1 cellular context compared by ENCODE assay signal in genomic region chr20:49597825-49598395, GRCh38.
TF ChIP-seq lines count a peak whose summit lies in the region.

No MANE protein-coding gene starts in this region.

TF ChIP-seq in HepG2, 621 proteins besides CTCF, POLR2A, EP300 and RAD21 (continued from another document and continues in another):
- TF ChIP-seq RORA (CRISPR knock-in tag; IDR thresholded peaks at IDR 0.05) (0 out of 2 replicates have a peak, but pooled peaks have one; percentile 55), PHF5A (CRISPR knock-in tag; IDR thresholded peaks at IDR 0.05; ENCODE audit: low read depth, unreplicated experiment) (no peak), FOSL2 (CRISPR knock-in tag; IDR thresholded peaks at IDR 0.05) (peak; percentile 29; the same call in 1 of the 2 replicates), ZMYM2 (CRISPR knock-in tag; IDR thresholded peaks at IDR 0.05) (peak; percentile 77), ZBTB25 (CRISPR knock-in tag; IDR thresholded peaks at IDR 0.05) (no peak), ZNF589 (CRISPR knock-in tag; conservative IDR thresholded peaks at IDR 0.05) (0 out of 2 replicates have a peak, but pooled peaks have one; percentile 38), ZNF230 (CRISPR knock-in tag; IDR thresholded peaks at IDR 0.05) (no peak), ZNF136 (CRISPR knock-in tag; IDR thresholded peaks at IDR 0.05; ENCODE audit: low read depth) (no peak), SOX6 (IDR thresholded peaks at IDR 0.05) (no peak), SOX6 (CRISPR knock-in tag; IDR thresholded peaks at IDR 0.05) (peak; percentile 85), MZF1 (CRISPR knock-in tag; IDR thresholded peaks at IDR 0.05; ENCODE audit: borderline replicate concordance) (peak; percentile 70; the same call in 1 of the 2 replicates), ZNF260 (CRISPR knock-in tag; IDR thresholded peaks at IDR 0.05; ENCODE audit: borderline replicate concordance, low read depth) (peak; percentile 99), SP5 (CRISPR knock-in tag; IDR thresholded peaks at IDR 0.05; ENCODE audit: borderline replicate concordance, low read depth) (0 out of 2 replicates have a peak, but pooled peaks have one; percentile 25), DPF2 (CRISPR knock-in tag; IDR thresholded peaks at IDR 0.05; ENCODE audit: borderline replicate concordance, low read depth) (no peak), MTERF4 (CRISPR knock-in tag; IDR thresholded peaks at IDR 0.05) (no peak), ZMYM3 (CRISPR knock-in tag; IDR thresholded peaks at IDR 0.05) (peak; percentile 96), SMARCC2 (IDR thresholded peaks at IDR 0.05) (no peak), UBTF (CRISPR knock-in tag; IDR thresholded peaks at IDR 0.05) (peak; percentile 53; the same call in 1 of the 2 replicates), ATF6 (CRISPR knock-in tag; conservative IDR thresholded peaks at IDR 0.05) (no peak), ASH2L (IDR thresholded peaks at IDR 0.05; ENCODE audit: insufficient read length, low read depth, low read length) (peak; percentile 41), TBX3 (IDR thresholded peaks at IDR 0.05; ENCODE audit: borderline replicate concordance) (no peak), REXO4 (CRISPR knock-in tag; IDR thresholded peaks at IDR 0.05; ENCODE audit: borderline replicate concordance) (no peak), ZNF570 (CRISPR knock-in tag; IDR thresholded peaks at IDR 0.05; ENCODE audit: borderline replicate concordance) (no peak), SAP130 (CRISPR knock-in tag; IDR thresholded peaks at IDR 0.05; ENCODE audit: low read depth) (0 out of 2 replicates have a peak, but pooled peaks have one; percentile 29), HMG20A (CRISPR knock-in tag; IDR thresholded peaks at IDR 0.05; ENCODE audit: borderline replicate concordance) (peak; percentile 38; the same call in 1 of the 2 replicates), AGO1 (IDR thresholded peaks at IDR 0.05; ENCODE audit: low read depth, low read length, poor library complexity, severe bottlenecking) (no peak), RBAK (CRISPR knock-in tag; IDR thresholded peaks at IDR 0.05) (no peak), ZNF737 (CRISPR knock-in tag; IDR thresholded peaks at IDR 0.05; ENCODE audit: borderline replicate concordance) (0 out of 2 replicates have a peak, but pooled peaks have one; percentile 52), ZNF460 (CRISPR knock-in tag; IDR thresholded peaks at IDR 0.05; ENCODE audit: borderline replicate concordance) (peak; percentile 98), CEBPB (IDR thresholded peaks at IDR 0.05; ENCODE audit: borderline replicate concordance, low read depth, low read length) (peak; percentile 87), ZFP36L1 (CRISPR knock-in tag; IDR thresholded peaks at IDR 0.05) (no peak), KDM4B (CRISPR knock-in tag; IDR thresholded peaks at IDR 0.05) (no peak), ZNF605 (CRISPR knock-in tag; IDR thresholded peaks at IDR 0.05) (0 out of 2 replicates have a peak, but pooled peaks have one; percentile 40), KLF16 (CRISPR knock-in tag; IDR thresholded peaks at IDR 0.05) (0 out of 4 replicates have a peak, but pooled peaks of 1 of the 2 experiments have one; percentile 36), ZNF784 (CRISPR knock-in tag; IDR thresholded peaks at IDR 0.05; ENCODE audit: borderline replicate concordance) (no peak), KLF6 (CRISPR knock-in tag; IDR thresholded peaks at IDR 0.05) (0 out of 2 replicates have a peak, but pooled peaks have one; percentile 50), ZNF329 (CRISPR knock-in tag; IDR thresholded peaks at IDR 0.05; ENCODE audit: low read depth) (no peak; the same call in 1 of the 2 replicates), ZBTB3 (CRISPR knock-in tag; IDR thresholded peaks at IDR 0.05; ENCODE audit: borderline replicate concordance, low read depth) (no peak), SOX5 (CRISPR knock-in tag; IDR thresholded peaks at IDR 0.05; ENCODE audit: borderline replicate concordance) (peak; percentile 62; the same call in 1 of the 2 replicates), DNMT3B (CRISPR knock-in tag; conservative IDR thresholded peaks at IDR 0.05) (no peak)
- TF ChIP-seq, protein P1, sequence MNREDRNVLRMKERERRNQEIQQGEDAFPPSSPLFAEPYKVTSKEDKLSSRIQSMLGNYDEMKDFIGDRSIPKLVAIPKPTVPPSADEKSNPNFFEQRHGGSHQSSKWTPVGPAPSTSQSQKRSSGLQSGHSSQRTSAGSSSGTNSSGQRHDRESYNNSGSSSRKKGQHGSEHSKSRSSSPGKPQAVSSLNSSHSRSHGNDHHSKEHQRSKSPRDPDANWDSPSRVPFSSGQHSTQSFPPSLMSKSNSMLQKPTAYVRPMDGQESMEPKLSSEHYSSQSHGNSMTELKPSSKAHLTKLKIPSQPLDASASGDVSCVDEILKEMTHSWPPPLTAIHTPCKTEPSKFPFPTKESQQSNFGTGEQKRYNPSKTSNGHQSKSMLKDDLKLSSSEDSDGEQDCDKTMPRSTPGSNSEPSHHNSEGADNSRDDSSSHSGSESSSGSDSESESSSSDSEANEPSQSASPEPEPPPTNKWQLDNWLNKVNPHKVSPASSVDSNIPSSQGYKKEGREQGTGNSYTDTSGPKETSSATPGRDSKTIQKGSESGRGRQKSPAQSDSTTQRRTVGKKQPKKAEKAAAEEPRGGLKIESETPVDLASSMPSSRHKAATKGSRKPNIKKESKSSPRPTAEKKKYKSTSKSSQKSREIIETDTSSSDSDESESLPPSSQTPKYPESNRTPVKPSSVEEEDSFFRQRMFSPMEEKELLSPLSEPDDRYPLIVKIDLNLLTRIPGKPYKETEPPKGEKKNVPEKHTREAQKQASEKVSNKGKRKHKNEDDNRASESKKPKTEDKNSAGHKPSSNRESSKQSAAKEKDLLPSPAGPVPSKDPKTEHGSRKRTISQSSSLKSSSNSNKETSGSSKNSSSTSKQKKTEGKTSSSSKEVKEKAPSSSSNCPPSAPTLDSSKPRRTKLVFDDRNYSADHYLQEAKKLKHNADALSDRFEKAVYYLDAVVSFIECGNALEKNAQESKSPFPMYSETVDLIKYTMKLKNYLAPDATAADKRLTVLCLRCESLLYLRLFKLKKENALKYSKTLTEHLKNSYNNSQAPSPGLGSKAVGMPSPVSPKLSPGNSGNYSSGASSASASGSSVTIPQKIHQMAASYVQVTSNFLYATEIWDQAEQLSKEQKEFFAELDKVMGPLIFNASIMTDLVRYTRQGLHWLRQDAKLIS (CRISPR knock-in tag; IDR thresholded peaks at IDR 0.05), result 0 out of 2 replicates have a peak, but pooled peaks have one; percentile 71
- TF ChIP-seq, protein P2, sequence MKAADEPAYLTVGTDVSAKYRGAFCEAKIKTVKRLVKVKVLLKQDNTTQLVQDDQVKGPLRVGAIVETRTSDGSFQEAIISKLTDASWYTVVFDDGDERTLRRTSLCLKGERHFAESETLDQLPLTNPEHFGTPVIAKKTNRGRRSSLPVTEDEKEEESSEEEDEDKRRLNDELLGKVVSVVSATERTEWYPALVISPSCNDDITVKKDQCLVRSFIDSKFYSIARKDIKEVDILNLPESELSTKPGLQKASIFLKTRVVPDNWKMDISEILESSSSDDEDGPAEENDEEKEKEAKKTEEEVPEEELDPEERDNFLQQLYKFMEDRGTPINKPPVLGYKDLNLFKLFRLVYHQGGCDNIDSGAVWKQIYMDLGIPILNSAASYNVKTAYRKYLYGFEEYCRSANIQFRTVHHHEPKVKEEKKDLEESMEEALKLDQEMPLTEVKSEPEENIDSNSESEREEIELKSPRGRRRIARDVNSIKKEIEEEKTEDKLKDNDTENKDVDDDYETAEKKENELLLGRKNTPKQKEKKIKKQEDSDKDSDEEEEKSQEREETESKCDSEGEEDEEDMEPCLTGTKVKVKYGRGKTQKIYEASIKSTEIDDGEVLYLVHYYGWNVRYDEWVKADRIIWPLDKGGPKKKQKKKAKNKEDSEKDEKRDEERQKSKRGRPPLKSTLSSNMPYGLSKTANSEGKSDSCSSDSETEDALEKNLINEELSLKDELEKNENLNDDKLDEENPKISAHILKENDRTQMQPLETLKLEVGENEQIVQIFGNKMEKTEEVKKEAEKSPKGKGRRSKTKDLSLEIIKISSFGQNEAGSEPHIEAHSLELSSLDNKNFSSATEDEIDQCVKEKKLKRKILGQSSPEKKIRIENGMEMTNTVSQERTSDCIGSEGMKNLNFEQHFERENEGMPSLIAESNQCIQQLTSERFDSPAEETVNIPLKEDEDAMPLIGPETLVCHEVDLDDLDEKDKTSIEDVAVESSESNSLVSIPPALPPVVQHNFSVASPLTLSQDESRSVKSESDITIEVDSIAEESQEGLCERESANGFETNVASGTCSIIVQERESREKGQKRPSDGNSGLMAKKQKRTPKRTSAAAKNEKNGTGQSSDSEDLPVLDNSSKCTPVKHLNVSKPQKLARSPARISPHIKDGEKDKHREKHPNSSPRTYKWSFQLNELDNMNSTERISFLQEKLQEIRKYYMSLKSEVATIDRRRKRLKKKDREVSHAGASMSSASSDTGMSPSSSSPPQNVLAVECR (CRISPR knock-in tag; IDR thresholded peaks at IDR 0.05; ENCODE audit: borderline replicate concordance), result peak; percentile 23; the same call in 1 of the 2 replicates
- TF ChIP-seq, protein P3, sequence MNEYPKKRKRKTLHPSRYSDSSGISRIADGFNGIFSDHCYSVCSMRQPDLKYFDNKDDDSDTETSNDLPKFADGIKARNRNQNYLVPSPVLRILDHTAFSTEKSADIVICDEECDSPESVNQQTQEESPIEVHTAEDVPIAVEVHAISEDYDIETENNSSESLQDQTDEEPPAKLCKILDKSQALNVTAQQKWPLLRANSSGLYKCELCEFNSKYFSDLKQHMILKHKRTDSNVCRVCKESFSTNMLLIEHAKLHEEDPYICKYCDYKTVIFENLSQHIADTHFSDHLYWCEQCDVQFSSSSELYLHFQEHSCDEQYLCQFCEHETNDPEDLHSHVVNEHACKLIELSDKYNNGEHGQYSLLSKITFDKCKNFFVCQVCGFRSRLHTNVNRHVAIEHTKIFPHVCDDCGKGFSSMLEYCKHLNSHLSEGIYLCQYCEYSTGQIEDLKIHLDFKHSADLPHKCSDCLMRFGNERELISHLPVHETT (CRISPR knock-in tag; conservative IDR thresholded peaks at IDR 0.05), result no peak
- TF ChIP-seq, protein P4, sequence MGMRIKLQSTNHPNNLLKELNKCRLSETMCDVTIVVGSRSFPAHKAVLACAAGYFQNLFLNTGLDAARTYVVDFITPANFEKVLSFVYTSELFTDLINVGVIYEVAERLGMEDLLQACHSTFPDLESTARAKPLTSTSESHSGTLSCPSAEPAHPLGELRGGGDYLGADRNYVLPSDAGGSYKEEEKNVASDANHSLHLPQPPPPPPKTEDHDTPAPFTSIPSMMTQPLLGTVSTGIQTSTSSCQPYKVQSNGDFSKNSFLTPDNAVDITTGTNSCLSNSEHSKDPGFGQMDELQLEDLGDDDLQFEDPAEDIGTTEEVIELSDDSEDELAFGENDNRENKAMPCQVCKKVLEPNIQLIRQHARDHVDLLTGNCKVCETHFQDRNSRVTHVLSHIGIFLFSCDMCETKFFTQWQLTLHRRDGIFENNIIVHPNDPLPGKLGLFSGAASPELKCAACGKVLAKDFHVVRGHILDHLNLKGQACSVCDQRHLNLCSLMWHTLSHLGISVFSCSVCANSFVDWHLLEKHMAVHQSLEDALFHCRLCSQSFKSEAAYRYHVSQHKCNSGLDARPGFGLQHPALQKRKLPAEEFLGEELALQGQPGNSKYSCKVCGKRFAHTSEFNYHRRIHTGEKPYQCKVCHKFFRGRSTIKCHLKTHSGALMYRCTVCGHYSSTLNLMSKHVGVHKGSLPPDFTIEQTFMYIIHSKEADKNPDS (CRISPR knock-in tag; IDR thresholded peaks at IDR 0.05), result no peak
